ENCODE assay signal across 12 cellular contexts in the genomic region with DNA sequence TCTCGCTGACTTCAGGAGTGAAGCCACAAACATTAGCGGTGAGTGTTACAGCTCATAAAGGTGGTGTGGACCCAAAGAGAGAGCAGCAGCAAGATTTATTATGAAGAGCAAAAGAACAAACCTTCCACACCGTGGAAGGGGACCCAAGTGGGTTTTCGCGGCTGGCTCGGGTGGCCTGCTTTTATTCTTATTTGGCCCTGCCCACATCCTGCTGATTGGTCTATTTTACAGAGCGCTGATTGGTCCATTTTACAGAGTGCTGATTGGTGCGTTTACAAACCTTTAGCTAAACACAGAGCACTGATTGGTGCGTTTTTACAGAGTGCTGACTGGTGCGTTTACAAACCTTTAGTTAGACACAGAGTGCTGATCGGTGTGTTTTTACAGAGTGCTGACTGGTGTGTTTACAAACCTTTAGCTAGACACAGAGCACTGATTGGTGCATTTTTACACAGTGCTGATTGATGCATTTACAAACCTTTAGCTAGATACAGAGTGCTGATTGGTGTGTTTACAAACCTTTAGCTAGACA. TPM values are rescaled to one million over a fixed set of nuclear protein-coding genes. Genes with fewer than 3 reads are reported as not detected.
"Had no signal": no experiment of that assay in that cellular context is flagged by ENCODE, and none has a peak within 500 bp of the region (broad histone marks: within the 10 kb centered on the region; RNA-seq: fewer than 3 reads in every experiment).

No MANE protein-coding gene starts in this region.

RNA-seq across cellular contexts. Expression of gene KIF4B, which starts 37.5 kb away (rescaled TPM):
- total RNA-seq: colonic mucosa, esophagus mucosa, esophagus squamous epithelium, kidney epithelial cell, lower leg skin, lower lobe of right lung, mesenteric fat pad, mesothelial cell of epicardium, mucosa of descending colon, myocyte had no signal
- polyA plus RNA-seq: heart right ventricle, keratinocyte had no signal
